23 cellular contexts compared by ENCODE assay signal in genomic region chr14:36582874-36583241, GRCh38. TPM values are rescaled to one million over a fixed set of nuclear protein-coding genes. Genes with fewer than 3 reads are reported as not detected.
DNase-seq lines count a peak whose midpoint lies in the region; ATAC-seq and TF ChIP-seq lines count a peak whose summit lies in the region.
"Had no signal": no experiment of that assay in that cellular context is flagged by ENCODE, and none has a peak within 500 bp of the region (broad histone marks: within the 10 kb centered on the region; RNA-seq: fewer than 3 reads in every experiment).

No MANE protein-coding gene starts in this region.

- no peak for TF ChIP-seq CTCF in cardiac muscle cell (IDR thresholded peaks at IDR 0.05; ENCODE audit: low read depth, low read length)
- no peak for TF ChIP-seq CTCF in breast epithelium (IDR thresholded peaks at IDR 0.05)
- no peak for TF ChIP-seq CTCF in nephron (IDR thresholded peaks at IDR 0.05; ENCODE audit: unreplicated experiment in 3 of 3)
- no peak for TF ChIP-seq CTCF in transverse colon (IDR thresholded peaks at IDR 0.05)

- TF ChIP-seq EP300 in transverse colon (IDR thresholded peaks at IDR 0.05; ENCODE audit: low read depth) = no peak

- in situ Hi-C loops in transverse colon (cut with MboI; ENCODE audit: low pct_ligation_motif_present in 1 of 4, low pct_unique_long_range_greater_than_20kb in 1 of 4, low sequenced_read_pairs in 3 of 4) = no loop called here

- intact Hi-C loops in Right ventricle myocardium inferior (cut with DNase I) (no loop called here), breast epithelium (cut with DNase I; ENCODE audit: low total_unique reads) (no loop called here), transverse colon (cut with DNase I; ENCODE audit: low total_unique reads) (no loop called here)

- no peaks in the 10 kb centered on the region for H3K36me3 Mint-ChIP-seq in nephron (ENCODE audit: low read depth)
- H3K36me3 Mint-ChIP-seq: type B pancreatic cell had no signal

- no peaks in the 10 kb centered on the region for H3K27me3 Mint-ChIP-seq in nephron (ENCODE audit: low read depth)

- no peak for ATAC-seq in Right ventricle myocardium inferior
- ATAC-seq: K562; naive thymus-derived CD4-positive, alpha-beta T cell had no signal

- H3K4me3 Mint-ChIP-seq in nephron = peak overlapping the region; percentile 14 to 54 (median 20)
- H3K4me3 Mint-ChIP-seq: activated naive CD4-positive, alpha-beta T cell treated with anti-CD3 and anti-CD28 coated beads for 36 hours; central memory CD8-positive, alpha-beta T cell had no signal

- H3K4me3 ChIP-seq in cardiac muscle cell = peak overlapping the region; percentile 34
- peak overlapping the region in 2 of 3 donors; percentile 50 to 67 for H3K4me3 ChIP-seq in breast epithelium
- H3K4me3 ChIP-seq in transverse colon = peak overlapping the region in 1 of 4 donors; percentile 33
- H3K4me3 ChIP-seq: K562 had no signal

- H3K36me3 ChIP-seq in cardiac muscle cell (no peaks in the 10 kb centered on the region), breast epithelium (no peaks in the 10 kb centered on the region), transverse colon (no peaks in the 10 kb centered on the region)
- H3K36me3 ChIP-seq: Peyer's patch had no signal

- peaks cover 99% of the 10 kb centered on the region for H3K27me3 ChIP-seq in cardiac muscle cell
- H3K27me3 ChIP-seq in breast epithelium = peaks cover 0 to 71% of the 10 kb centered on the region in 2 donors
- peaks cover 100% of the 10 kb centered on the region for H3K27me3 ChIP-seq in transverse colon

- no peaks in the 10 kb centered on the region for H3K4me1 Mint-ChIP-seq in nephron
- H3K4me1 Mint-ChIP-seq: central memory CD8-positive, alpha-beta T cell had no signal

- H3K9me3 ChIP-seq in cardiac muscle cell (ENCODE audit: low read depth) (no peaks in the 10 kb centered on the region), breast epithelium (no peaks in the 10 kb centered on the region), transverse colon (no peaks in the 10 kb centered on the region)

- WGBS in transverse colon (ENCODE audit: low coverage in 1 of 2), 2 donors = 15% methylated on average over 12 of the region's 15 CpGs; no CpG with 5 or more reads in 1 of the 2 donors

- H3K4me1 ChIP-seq in cardiac muscle cell (ENCODE audit: low read depth) (no peaks in the 10 kb centered on the region), breast epithelium (no peaks in the 10 kb centered on the region), transverse colon (peaks cover 0 to 30% (median 23%) of the 10 kb centered on the region in 4 donors)

- no peak overlapping the region for H3K27ac ChIP-seq in cardiac muscle cell
- no peak overlapping the region for H3K27ac ChIP-seq in breast epithelium
- H3K27ac ChIP-seq in transverse colon = no peak overlapping the region
- H3K27ac ChIP-seq: Peyer's patch had no signal

- no peak overlapping the region for H3K27ac Mint-ChIP-seq in nephron
- H3K27ac Mint-ChIP-seq: activated naive CD4-positive, alpha-beta T cell treated with anti-CD3 and anti-CD28 coated beads for 36 hours; naive thymus-derived CD4-positive, alpha-beta T cell; type B pancreatic cell had no signal

- no peaks in the 10 kb centered on the region for H3K9me3 Mint-ChIP-seq in nephron
- H3K9me3 Mint-ChIP-seq: activated naive CD4-positive, alpha-beta T cell treated with anti-CD3 and anti-CD28 coated beads for 36 hours; central memory CD8-positive, alpha-beta T cell; type B pancreatic cell had no signal

- DNase-seq in cardiac muscle cell (ENCODE audit: low read depth in 1 of 2, low spot score in 1 of 2) (no peak), Right ventricle myocardium inferior (ENCODE audit: missing footprints) (no peak), breast epithelium (ENCODE audit: low spot score in 2 of 2) (no peak), NCI-H526 (lab: John Stamatoyannopoulos, UW) (no peak), transverse colon (no peak), D341Med (ENCODE audit: low spot score) (no peak), middle frontal gyrus (ENCODE audit: extremely low spot score, low spot score) (no peak)
- DNase-seq: activated CD4-positive, CD25-positive, alpha-beta regulatory T cell treated with anti-CD3 and anti-CD28 coated beads, Interleukin-2, amount 50 U/mL, for 72 hours; activated naive CD4-positive, alpha-beta T cell treated with anti-CD3 and anti-CD28 coated beads for 36 hours; amygdala; foreskin melanocyte; naive thymus-derived CD4-positive, alpha-beta T cell; NCI-H1694 treated with DMSO at 0.1 percent for 48 hours; Peyer's patch; stimulated activated naive CD4-positive, alpha-beta T cell had no signal

- TF ChIP-seq POLR2A in breast epithelium (IDR thresholded peaks at IDR 0.05) (no peak), transverse colon (IDR thresholded peaks at IDR 0.05) (no peak)

RNA-seq across cellular contexts. Expression of gene NKX2-8, which starts 0.4 kb away (rescaled TPM):
- 1.1 TPM in 1 of 2 replicates, not detected in the other for total RNA-seq in cardiac muscle cell
- not detected in 2 replicates for polyA plus RNA-seq in cardiac muscle cell
- total RNA-seq in Right ventricle myocardium inferior = not detected
- under 1 TPM in 1 of 3 donors, not detected in 2; 0.73 TPM for total RNA-seq in breast epithelium
- not detected for total RNA-seq in transverse colon
- total RNA-seq: A172; activated CD8-positive, alpha-beta memory T cell treated with anti-CD3 and anti-CD28 coated beads for 36 hours; activated naive CD4-positive, alpha-beta T cell treated with anti-CD3 and anti-CD28 coated beads for 36 hours; epithelial cell of proximal tubule; K562; naive thymus-derived CD4-positive, alpha-beta T cell; Peyer's patch had no signal
- polyA plus RNA-seq: BJ; K562; naive thymus-derived CD4-positive, alpha-beta T cell had no signal
